Comparison of ENCODE assay signal across 28 cellular contexts in genomic region chrX:119028733-119029110, GRCh38. TPM values are rescaled to one million over a fixed set of nuclear protein-coding genes. Genes with fewer than 3 reads are reported as not detected.
"Had no signal": no experiment of that assay in that cellular context is flagged by ENCODE, and none has a peak within 500 bp of the region (broad histone marks: within the 10 kb centered on the region; RNA-seq: fewer than 3 reads in every experiment).

No MANE protein-coding gene starts in this region.

- H3K27me3 Mint-ChIP-seq: activated CD4-positive, alpha-beta memory T cell treated with anti-CD3 and anti-CD28 coated beads for 36 hours; activated naive CD8-positive, alpha-beta T cell; activated T-helper 17 cell treated with anti-CD3 and anti-CD28 coated beads, Interleukin-2, amount 50 U/mL, for 72 hours had no signal

- DNase-seq: activated CD4-positive, alpha-beta memory T cell treated with anti-CD3 and anti-CD28 coated beads for 36 hours; activated CD4-positive, alpha-beta T cell treated with anti-CD3 and anti-CD28 coated beads, Interleukin-2, amount 10 ng/mL, durations not matched to agents 7 days and 5 days; activated CD4-positive, CD25-positive, alpha-beta regulatory T cell; activated CD8-positive, alpha-beta memory T cell treated with anti-CD3 and anti-CD28 coated beads for 24 hours; activated gamma-delta T cell; activated naive CD4-positive, alpha-beta T cell treated with anti-CD3 and anti-CD28 coated beads for 36 hours; activated T-cell treated with anti-CD3 and anti-CD28 coated beads, Interleukin-2, amount 50 U/mL, for 4 hours; amygdala; brain microvascular endothelial cell; cerebellar nuclear complex; MG63; NCI-H1105; NCI-H1436; NCI-H1694 treated with DMSO at 0.1 percent for 48 hours; NCI-H2029 treated with DMSO at 0.1 percent for 48 hours; NCI-H345; NCI-H510A; NCI-H69; PC-9; T-cell; T-helper 2 cell; T1000 had no signal

- H3K9me3 ChIP-seq: MG63 had no signal

- H3K27ac ChIP-seq: brain microvascular endothelial cell, cardiac muscle cell, KMS-11, PC-9, SK-N-MC, VCaP had no signal

- H3K4me1 Mint-ChIP-seq: activated CD4-positive, alpha-beta T cell treated with anti-CD3 and anti-CD28 coated beads, Interleukin-2, amount 10 ng/mL, durations not matched to agents 7 days and 5 days; activated T-helper 17 cell treated with anti-CD3 and anti-CD28 coated beads, Interleukin-2, amount 50 U/mL, for 72 hours; T-cell had no signal

- H3K27ac Mint-ChIP-seq: activated CD4-positive, alpha-beta memory T cell treated with anti-CD3 and anti-CD28 coated beads for 36 hours; activated CD4-positive, alpha-beta T cell treated with anti-CD3 and anti-CD28 coated beads, Interleukin-2, amount 10 ng/mL, durations not matched to agents 7 days and 5 days; activated naive CD4-positive, alpha-beta T cell treated with anti-CD3 and anti-CD28 coated beads for 36 hours; activated naive CD8-positive, alpha-beta T cell; activated T-helper 17 cell treated with anti-CD3 and anti-CD28 coated beads, Interleukin-2, amount 50 U/mL, for 72 hours; T-cell had no signal

- ATAC-seq: activated T-cell treated with anti-CD3 and anti-CD28 coated beads, Interleukin-2, amount 50 U/mL, for 4 hours; activated T-helper 17 cell treated with anti-CD3 and anti-CD28 coated beads, Interleukin-2, amount 50 U/mL, for 72 hours; T-cell had no signal

- H3K36me3 ChIP-seq: brain microvascular endothelial cell, cardiac muscle cell, MG63 had no signal

- H3K9me3 Mint-ChIP-seq: activated CD4-positive, alpha-beta T cell treated with anti-CD3 and anti-CD28 coated beads, Interleukin-2, amount 10 ng/mL, durations not matched to agents 7 days and 5 days; activated naive CD4-positive, alpha-beta T cell treated with anti-CD3 and anti-CD28 coated beads for 36 hours; activated T-cell treated with anti-CD3 and anti-CD28 coated beads, Interleukin-2, amount 50 U/mL, for 4 hours; activated T-helper 17 cell treated with anti-CD3 and anti-CD28 coated beads, Interleukin-2, amount 50 U/mL, for 72 hours; T-cell had no signal

- H3K36me3 Mint-ChIP-seq: activated CD4-positive, alpha-beta memory T cell treated with anti-CD3 and anti-CD28 coated beads for 36 hours; activated naive CD8-positive, alpha-beta T cell; T-cell had no signal

- H3K4me3 ChIP-seq: cardiac muscle cell, MG63, PC-9, SK-N-MC had no signal

- H3K4me3 Mint-ChIP-seq: activated CD4-positive, alpha-beta memory T cell treated with anti-CD3 and anti-CD28 coated beads for 36 hours; activated CD4-positive, alpha-beta T cell treated with anti-CD3 and anti-CD28 coated beads, Interleukin-2, amount 10 ng/mL, durations not matched to agents 7 days and 5 days; activated naive CD4-positive, alpha-beta T cell treated with anti-CD3 and anti-CD28 coated beads for 36 hours; activated naive CD8-positive, alpha-beta T cell; activated T-cell treated with anti-CD3 and anti-CD28 coated beads, Interleukin-2, amount 50 U/mL, for 4 hours; activated T-helper 17 cell treated with anti-CD3 and anti-CD28 coated beads, Interleukin-2, amount 50 U/mL, for 72 hours; T-cell had no signal

- H3K27me3 ChIP-seq: brain microvascular endothelial cell, cardiac muscle cell, MG63 had no signal

RNA-seq across cellular contexts. Expression of gene CT47C1, which starts 44.1 kb away (rescaled TPM):
- total RNA-seq: activated CD4-positive, alpha-beta memory T cell treated with anti-CD3 and anti-CD28 coated beads for 36 hours; activated CD4-positive, alpha-beta T cell treated with anti-CD3 and anti-CD28 coated beads, Interleukin-2, amount 10 ng/mL, durations not matched to agents 7 days and 5 days; activated naive CD4-positive, alpha-beta T cell treated with anti-CD3 and anti-CD28 coated beads for 36 hours; activated T-cell treated with anti-CD3 and anti-CD28 coated beads, Interleukin-2, amount 50 U/mL, for 4 hours; activated T-helper 17 cell treated with anti-CD3 and anti-CD28 coated beads, Interleukin-2, amount 50 U/mL, for 72 hours; cardiac muscle cell; PC-9; T-cell had no signal
- polyA plus RNA-seq: cardiac muscle cell had no signal

RNA-seq across cellular contexts. Expression of gene LONRF3, which starts 54.3 kb away (rescaled TPM):
- polyA plus RNA-seq: cardiac muscle cell had no signal
